In genomic region chr7:38375453-38375852, GRCh38 we compare ENCODE assay signal across 29 cellular contexts.
"Had no signal": no experiment of that assay in that cellular context is flagged by ENCODE, and none has a peak within 500 bp of the region (broad histone marks: within the 10 kb centered on the region; RNA-seq: fewer than 3 reads in every experiment).

No MANE protein-coding gene starts in this region.

- H3K4me3 ChIP-seq: adrenal gland, body of pancreas, coronary artery, dorsolateral prefrontal cortex had no signal

- H3K9me3 ChIP-seq: adrenal gland, body of pancreas had no signal

- DNase-seq: activated CD4-positive, alpha-beta T cell treated with anti-CD3 and anti-CD28 coated beads for 36 hours; activated CD4-positive, alpha-beta T cell treated with anti-CD3 and anti-CD28 coated beads, Interleukin-2, amount 50 U/mL, for 1 hour; activated CD4-positive, alpha-beta T cell treated with anti-CD3 and anti-CD28 coated beads, Interleukin-2, amount 50 U/mL, for 48 hours; activated CD4-positive, CD25-positive, alpha-beta regulatory T cell; activated CD4-positive, CD25-positive, alpha-beta regulatory T cell treated with anti-CD3 and anti-CD28 coated beads, Interleukin-2, amount 50 U/mL, for 72 hours; activated CD8-positive, alpha-beta memory T cell treated with anti-CD3 and anti-CD28 coated beads for 24 hours; activated CD8-positive, alpha-beta T cell treated with anti-CD3 and anti-CD28 coated beads for 36 hours; activated effector memory CD4-positive, alpha-beta T cell treated with Interleukin-2 at 50 U/mL for 16 hours; activated gamma-delta T cell treated with Interleukin-2 at 50 U/mL for 16 hours; activated naive CD4-positive, alpha-beta T cell treated with anti-CD3 and anti-CD28 coated beads for 36 hours; activated naive CD8-positive, alpha-beta T cell treated with anti-CD3 and anti-CD28 coated beads for 36 hours; activated naive CD8-positive, alpha-beta T cell treated with anti-CD3 and anti-CD28 coated beads, Interleukin-2, amount 50 U/mL, for 24 hours; activated T-cell treated with anti-CD3 and anti-CD28 coated beads, Interleukin-2, amount 50 U/mL, for 4 hours; adrenal gland; amygdala; aorta; body of pancreas; effector memory CD4-positive, alpha-beta T cell; endodermal cell; foreskin fibroblast; head of caudate nucleus; hippocampal formation; T-helper 2 cell had no signal

- ATAC-seq: activated CD4-positive, alpha-beta T cell treated with anti-CD3 and anti-CD28 coated beads for 36 hours; activated CD8-positive, alpha-beta T cell treated with anti-CD3 and anti-CD28 coated beads for 36 hours; activated naive CD8-positive, alpha-beta T cell treated with anti-CD3 and anti-CD28 coated beads, Interleukin-2, amount 50 U/mL, for 24 hours; activated T-cell treated with anti-CD3 and anti-CD28 coated beads, Interleukin-2, amount 50 U/mL, for 4 hours; activated T-helper 17 cell treated with anti-CD3 and anti-CD28 coated beads, Interleukin-2, amount 50 U/mL, for 72 hours; body of pancreas; esophagus mucosa had no signal

- H3K4me1 Mint-ChIP-seq: activated T-helper 17 cell treated with anti-CD3 and anti-CD28 coated beads, Interleukin-2, amount 50 U/mL, for 72 hours; endodermal cell had no signal

- H3K9me3 Mint-ChIP-seq: activated CD8-positive, alpha-beta T cell treated with anti-CD3 and anti-CD28 coated beads for 36 hours; activated naive CD4-positive, alpha-beta T cell treated with anti-CD3 and anti-CD28 coated beads for 36 hours; activated naive CD4-positive, alpha-beta T cell treated with anti-CD3 and anti-CD28 coated beads, Interleukin-2, amount 50 U/mL, for 24 hours; activated naive CD8-positive, alpha-beta T cell treated with anti-CD3 and anti-CD28 coated beads for 36 hours; activated naive CD8-positive, alpha-beta T cell treated with anti-CD3 and anti-CD28 coated beads, Interleukin-2, amount 50 U/mL, for 24 hours; activated T-cell treated with anti-CD3 and anti-CD28 coated beads, Interleukin-2, amount 50 U/mL, for 4 hours; activated T-helper 17 cell treated with anti-CD3 and anti-CD28 coated beads, Interleukin-2, amount 50 U/mL, for 72 hours; dendritic cell treated with granulocyte-macrophage colony-stimulating factor and Interleukin-4, amounts not matched to agents 40 ng/mL and 50 ng/mL, for 4 days; endodermal cell had no signal

- H3K27ac Mint-ChIP-seq: activated CD4-positive, alpha-beta T cell treated with anti-CD3 and anti-CD28 coated beads for 36 hours; activated CD8-positive, alpha-beta T cell treated with anti-CD3 and anti-CD28 coated beads for 36 hours; activated naive CD4-positive, alpha-beta T cell treated with anti-CD3 and anti-CD28 coated beads for 36 hours; activated naive CD8-positive, alpha-beta T cell treated with anti-CD3 and anti-CD28 coated beads for 36 hours; activated naive CD8-positive, alpha-beta T cell treated with anti-CD3 and anti-CD28 coated beads, Interleukin-2, amount 50 U/mL, for 24 hours; activated T-helper 17 cell treated with anti-CD3 and anti-CD28 coated beads, Interleukin-2, amount 50 U/mL, for 72 hours; dendritic cell treated with granulocyte-macrophage colony-stimulating factor and Interleukin-4, amounts not matched to agents 40 ng/mL and 50 ng/mL, for 4 days; endodermal cell had no signal

- H3K36me3 ChIP-seq: adrenal gland had no signal

- H3K4me3 Mint-ChIP-seq: activated CD4-positive, alpha-beta T cell treated with anti-CD3 and anti-CD28 coated beads for 36 hours; activated CD8-positive, alpha-beta T cell treated with anti-CD3 and anti-CD28 coated beads for 36 hours; activated naive CD4-positive, alpha-beta T cell treated with anti-CD3 and anti-CD28 coated beads for 36 hours; activated naive CD4-positive, alpha-beta T cell treated with anti-CD3 and anti-CD28 coated beads, Interleukin-2, amount 50 U/mL, for 24 hours; activated naive CD8-positive, alpha-beta T cell treated with anti-CD3 and anti-CD28 coated beads for 36 hours; activated naive CD8-positive, alpha-beta T cell treated with anti-CD3 and anti-CD28 coated beads, Interleukin-2, amount 50 U/mL, for 24 hours; activated T-cell treated with anti-CD3 and anti-CD28 coated beads, Interleukin-2, amount 50 U/mL, for 4 hours; activated T-helper 17 cell treated with anti-CD3 and anti-CD28 coated beads, Interleukin-2, amount 50 U/mL, for 72 hours; dendritic cell treated with granulocyte-macrophage colony-stimulating factor and Interleukin-4, amounts not matched to agents 40 ng/mL and 50 ng/mL, for 4 days; endodermal cell had no signal

- H3K27me3 Mint-ChIP-seq: activated CD4-positive, alpha-beta T cell treated with anti-CD3 and anti-CD28 coated beads for 36 hours; activated CD8-positive, alpha-beta T cell treated with anti-CD3 and anti-CD28 coated beads for 36 hours; activated naive CD4-positive, alpha-beta T cell treated with anti-CD3 and anti-CD28 coated beads, Interleukin-2, amount 50 U/mL, for 24 hours; activated naive CD8-positive, alpha-beta T cell treated with anti-CD3 and anti-CD28 coated beads for 36 hours; activated naive CD8-positive, alpha-beta T cell treated with anti-CD3 and anti-CD28 coated beads, Interleukin-2, amount 50 U/mL, for 24 hours; activated T-helper 17 cell treated with anti-CD3 and anti-CD28 coated beads, Interleukin-2, amount 50 U/mL, for 72 hours; dendritic cell treated with granulocyte-macrophage colony-stimulating factor and Interleukin-4, amounts not matched to agents 40 ng/mL and 50 ng/mL, for 4 days had no signal

- H3K27me3 ChIP-seq: adrenal gland, body of pancreas, dorsolateral prefrontal cortex had no signal
